ENCODE assay signal across 8 cellular contexts in genomic region chr2:240832205-240832727, GRCh38. TPM values are rescaled to one million over a fixed set of nuclear protein-coding genes. Genes with fewer than 3 reads are reported as not detected.
DNase-seq lines count a peak whose midpoint lies in the region; ATAC-seq and TF ChIP-seq lines count a peak whose summit lies in the region.

No MANE protein-coding gene starts in this region.

- no peaks in the 10 kb centered on the region for H3K36me3 ChIP-seq in OCI-LY7 (ENCODE audit: insufficient read depth, low read length)

- peak overlapping the region; percentile 35 for H3K4me3 ChIP-seq in OCI-LY7 (ENCODE audit: low read depth, low read length, poor library complexity, severe bottlenecking)

- DNase-seq in C1 segment of cervical spinal cord (lab: John Stamatoyannopoulos, UW) (peak; percentile 8 to 98 (median 80)), HT1080 (ENCODE audit: low read depth) (peak; percentile 12), OCI-LY7 (ENCODE audit: low spot score) (peak; percentile 97), activated T-cell treated with anti-CD3 and anti-CD28 coated beads for 4 hours (peak; percentile 93), epithelial cell of prostate (ENCODE audit: low read depth, low spot score) (peak; percentile 34), middle frontal gyrus (ENCODE audit: extremely low spot score, low spot score) (peak; percentile 92)
- DNase-seq in stimulated activated CD8-positive, alpha-beta memory T cell treated with anti-CD3 and anti-CD28 coated beads, Interleukin-4, amount 100 ng/mL, for 1 hour (ENCODE audit: low read depth in 2 of 2, low spot score in 1 of 2) = peak; percentile 97

- H3K4me1 ChIP-seq in OCI-LY7 (ENCODE audit: insufficient read depth, low read length, poor library complexity, severe bottlenecking) = peaks cover 5% of the 10 kb centered on the region

- no peak overlapping the region for H3K27ac ChIP-seq in OCI-LY7 (ENCODE audit: low read depth, low read length, poor library complexity, severe bottlenecking)
- no peak overlapping the region for H3K27ac ChIP-seq in epithelial cell of prostate

- H3K9me2 ChIP-seq in OCI-LY7 (ENCODE audit: insufficient read depth, low read length) = no peaks in the 10 kb centered on the region

- H3K9me3 ChIP-seq in OCI-LY7 (ENCODE audit: low read length) = no peaks in the 10 kb centered on the region

- peak overlapping the region; percentile 66 for H3K4me2 ChIP-seq in OCI-LY7 (ENCODE audit: low read length)

- H3K79me2 ChIP-seq in OCI-LY7 (ENCODE audit: insufficient read depth, low read depth, low read length) = no peaks in the 10 kb centered on the region

- BruUV-seq in OCI-LY7 (replicated peaks; lab: Mats Ljungman, UMichigan) = no TSS peak

- peak overlapping the region; percentile 55; the same call in 1 of the 2 replicates for H2AFZ ChIP-seq in OCI-LY7 (ENCODE audit: low read length)

- TF ChIP-seq CTCF in OCI-LY7 (conservative IDR thresholded peaks at IDR 0.05; ENCODE audit: low read length) = no peak

- peak; percentile 82 for ATAC-seq in GM19463 (IDR thresholded peaks at IDR 0.05; ENCODE audit: unreplicated experiment)

- intact Hi-C loops in OCI-LY7 (cut with micrococcal nuclease; ENCODE audit: unreplicated experiment) = no loop called here

- CTCF ChIA-PET in OCI-LY7 (lab: Charles Lee; ENCODE audit: unreplicated experiment) = no interaction called here

- POLR2A ChIA-PET in OCI-LY7 (lab: Charles Lee) = no interaction called here

- no peaks in the 10 kb centered on the region for H4K20me1 ChIP-seq in OCI-LY7 (ENCODE audit: insufficient read depth, low read length)

RNA-seq across cellular contexts. Expression of gene KIF1A, which starts 12.2 kb away (rescaled TPM):
- total RNA-seq in HT1080 (2014; rRNA removed; shearing (Covaris generic)) = 0.14 TPM in 1 of 2 replicates, not detected in the other
- not detected in 2 replicates for polyA plus RNA-seq in HT1080 (2015; cell fraction: cytosol; rRNA removed)
- 0.06 TPM in 1 of 2 replicates, not detected in the other for polyA plus RNA-seq in HT1080 (2015; cell fraction: nucleus; rRNA removed)
- not detected in 2 replicates for total RNA-seq in OCI-LY7 (2014; rRNA removed; shearing (Covaris generic))
- total RNA-seq in OCI-LY7 (2022) = not detected in 2 replicates

RNA-seq across cellular contexts. Expression of gene AGXT, which starts 36.4 kb away (rescaled TPM):
- total RNA-seq in HT1080 (2014; rRNA removed; shearing (Covaris generic)) = not detected in 2 replicates
- polyA plus RNA-seq in HT1080 (2015; cell fraction: cytosol; rRNA removed) = not detected in 2 replicates
- not detected in 2 replicates for polyA plus RNA-seq in HT1080 (2015; cell fraction: nucleus; rRNA removed)
- total RNA-seq in OCI-LY7 (2014; rRNA removed; shearing (Covaris generic)) = not detected in 2 replicates
- not detected in 2 replicates for total RNA-seq in OCI-LY7 (2022)

Comparison
In these comparisons a context has a peak if more than half of its experiments do, and no peak if none do; other contexts are left out.
1. DNase-seq: peak in every context shown above with its lines; median percentile 97 in OCI-LY7; 97 in stimulated activated CD8-positive, alpha-beta memory T cell treated with anti-CD3 and anti-CD28 coated beads, Interleukin-4, amount 100 ng/mL, for 1 hour; 93 in activated T-cell treated with anti-CD3 and anti-CD28 coated beads for 4 hours; 92 in middle frontal gyrus; 80 in C1 segment of cervical spinal cord; 34 in epithelial cell of prostate; 12 in HT1080.